9 cellular contexts compared by ENCODE assay signal in genomic region chr18:76658627-76659026, GRCh38.
DNase-seq lines count a peak whose midpoint lies in the region; ATAC-seq, FAIRE-seq and TF ChIP-seq lines count a peak whose summit lies in the region.
"Had no signal": no experiment of that assay in that cellular context is flagged by ENCODE, and none has a peak within 500 bp of the region (broad histone marks: within the 10 kb centered on the region; RNA-seq: fewer than 3 reads in every experiment).

No MANE protein-coding gene starts in this region.

- H3K36me3 ChIP-seq in SK-N-SH (replicated peaks in 1 of 2; ENCODE audit: control insufficient read depth in 1 of 2, insufficient read depth in 2 of 2, low read length in 1 of 2) (no peaks in the 10 kb centered on the region), astrocyte (ENCODE audit: insufficient read depth, low read length) (no peaks in the 10 kb centered on the region)

- ATAC-seq in SK-N-SH treated with all-trans-retinoic acid at 6 μM for 48 hours (no peak), HG03442 (IDR thresholded peaks at IDR 0.05; ENCODE audit: unreplicated experiment) (peak; percentile 56), HG03135 (IDR thresholded peaks at IDR 0.05; ENCODE audit: unreplicated experiment) (no peak)

- H3K9ac ChIP-seq in SK-N-SH (no peak overlapping the region), astrocyte (ENCODE audit: low read length) (no peak overlapping the region)

- CTCF ChIA-PET in SK-N-SH (lab: Yijun Ruan, JAX) = interaction anchor here (0.9 to 3.3 kb wide), 6 partner anchors 13 to 233 kb away, joined by 3 to 11 read pairs (median 4); no protein-coding TSS in a partner anchor

- H3K9me2 ChIP-seq in SK-N-SH = no peaks in the 10 kb centered on the region

- no peak overlapping the region for H3K4me3 Mint-ChIP-seq in astrocyte (ENCODE audit: unreplicated experiment)

- peaks cover 2% of the 10 kb centered on the region for H3K9me3 Mint-ChIP-seq in astrocyte (ENCODE audit: unreplicated experiment)

- TF ChIP-seq CTCF in SK-N-SH (IDR thresholded peaks at IDR 0.05) (peak; percentile 19; the same call in 1 of the 2 replicates), astrocyte (IDR thresholded peaks at IDR 0.05; ENCODE audit: insufficient read depth, low read depth, low read length) (peak; percentile 7)

- H3K9me3 ChIP-seq in SK-N-SH (no peaks in the 10 kb centered on the region), astrocyte (ENCODE audit: insufficient read depth, low read depth, low read length) (no peaks in the 10 kb centered on the region)

- no peaks in the 10 kb centered on the region for H3K79me2 ChIP-seq in SK-N-SH (ENCODE audit: insufficient read depth)
- no peaks in the 10 kb centered on the region for H3K79me2 ChIP-seq in astrocyte (ENCODE audit: insufficient read depth, low read length)

- no peak overlapping the region for H3K27ac Mint-ChIP-seq in astrocyte (ENCODE audit: unreplicated experiment)

- peaks cover 6% of the 10 kb centered on the region for H3K27me3 Mint-ChIP-seq in astrocyte (ENCODE audit: low read depth, unreplicated experiment)

- H2AFZ ChIP-seq in SK-N-SH (ENCODE audit: low read depth) (no peak overlapping the region), astrocyte (ENCODE audit: low read depth, low read length) (no peak overlapping the region)

- H3K27ac ChIP-seq in SK-N-SH (ENCODE audit: low read depth in 2 of 2, low read length in 1 of 2) (no peak overlapping the region), astrocyte (ENCODE audit: low read depth, low read length) (no peak overlapping the region)

- DNase-seq in SK-N-SH (peak; percentile 37), astrocyte (ENCODE audit: low read depth) (no peak), nucleus accumbens (lab: John Stamatoyannopoulos, UW) (no peak)
- DNase-seq in stimulated activated CD8-positive, alpha-beta memory T cell treated with anti-CD3 and anti-CD28 coated beads, Interleukin-15, amount 100 ng/mL, for 24 hours (ENCODE audit: low read depth) = peak; percentile 1
- no peak for DNase-seq in activated effector memory CD4-positive, alpha-beta T cell treated with anti-CD3 and anti-CD28 coated beads, Interleukin-2, amount 50 U/mL, for 16 hours

- no peak; the same call in 1 of the 2 replicates for TF ChIP-seq RAD21 in SK-N-SH (IDR thresholded peaks at IDR 0.05; ENCODE audit: low read length)

- H3K4me1 Mint-ChIP-seq in astrocyte (ENCODE audit: low read depth, unreplicated experiment) = peaks cover 11% of the 10 kb centered on the region

- H3K4me2 ChIP-seq in SK-N-SH = no peak overlapping the region
- no peak overlapping the region for H3K4me2 ChIP-seq in astrocyte (ENCODE audit: low read length)

- POLR2A ChIA-PET in SK-N-SH (lab: Yijun Ruan, JAX) = no interaction called here

- FAIRE-seq in astrocyte (lab: Jason Lieb, UNC) = no peak
- FAIRE-seq: G401.6 had no signal

- 50% methylated on average over 6 of the region's 7 CpGs for WGBS in SK-N-SH (ENCODE audit: low lambda C conversion rate)

- no peaks in the 10 kb centered on the region for H4K20me1 ChIP-seq in SK-N-SH (ENCODE audit: insufficient read depth)
- no peaks in the 10 kb centered on the region for H4K20me1 ChIP-seq in astrocyte (ENCODE audit: insufficient read depth, low read length)

- H3K4me1 ChIP-seq in SK-N-SH (ENCODE audit: control insufficient read depth in 1 of 2, insufficient read depth in 2 of 2, low read depth in 1 of 2, low read length in 1 of 2) (peaks cover 0 to 15% of the 10 kb centered on the region in 2 experiments; a peak in 2 of 4 replicates), astrocyte (ENCODE audit: insufficient read depth, low read length) (no peaks in the 10 kb centered on the region)

- no peak for TF ChIP-seq EP300 in SK-N-SH (IDR thresholded peaks at IDR 0.05; ENCODE audit: borderline replicate concordance in 1 of 2, low read depth in 1 of 2, low read length in 1 of 2)

- H3K36me3 Mint-ChIP-seq in astrocyte (ENCODE audit: low read depth, unreplicated experiment) = no peaks in the 10 kb centered on the region

- no peak overlapping the region for H3K4me3 ChIP-seq in SK-N-SH (ENCODE audit: low read depth in 2 of 2, low read length in 1 of 2)
- no peak overlapping the region for H3K4me3 ChIP-seq in astrocyte (ENCODE audit: insufficient read depth, low read depth, low read length)

- H3F3A ChIP-seq in SK-N-SH (replicated peaks; ENCODE audit: insufficient read depth) = no peaks in the 10 kb centered on the region

- no peaks in the 10 kb centered on the region for H3K27me3 ChIP-seq in SK-N-SH (ENCODE audit: insufficient read depth)
- peaks cover 7% of the 10 kb centered on the region for H3K27me3 ChIP-seq in astrocyte (ENCODE audit: insufficient read depth, low read length)

TF ChIP-seq in SK-N-SH, 30 proteins besides CTCF, POLR2A, EP300 and RAD21:
- TF ChIP-seq FOXJ3 (CRISPR knock-in tag; IDR thresholded peaks at IDR 0.05) = no peak
- no peak for TF ChIP-seq YY1 (IDR thresholded peaks at IDR 0.05; ENCODE audit: low read depth)

TF ChIP-seq in SK-N-SH treated with all-trans-retinoic acid at 6 μM for 48 hours, 23 proteins besides CTCF, POLR2A, EP300 and RAD21 (continues in another document):
- no peak for TF ChIP-seq ZFP30 (CRISPR knock-in tag; IDR thresholded peaks at IDR 0.05)
- TF ChIP-seq OSR1 (CRISPR knock-in tag; IDR thresholded peaks at IDR 0.05) = no peak
- no peak for TF ChIP-seq RARB (CRISPR knock-in tag; IDR thresholded peaks at IDR 0.05)
- TF ChIP-seq, protein P1, sequence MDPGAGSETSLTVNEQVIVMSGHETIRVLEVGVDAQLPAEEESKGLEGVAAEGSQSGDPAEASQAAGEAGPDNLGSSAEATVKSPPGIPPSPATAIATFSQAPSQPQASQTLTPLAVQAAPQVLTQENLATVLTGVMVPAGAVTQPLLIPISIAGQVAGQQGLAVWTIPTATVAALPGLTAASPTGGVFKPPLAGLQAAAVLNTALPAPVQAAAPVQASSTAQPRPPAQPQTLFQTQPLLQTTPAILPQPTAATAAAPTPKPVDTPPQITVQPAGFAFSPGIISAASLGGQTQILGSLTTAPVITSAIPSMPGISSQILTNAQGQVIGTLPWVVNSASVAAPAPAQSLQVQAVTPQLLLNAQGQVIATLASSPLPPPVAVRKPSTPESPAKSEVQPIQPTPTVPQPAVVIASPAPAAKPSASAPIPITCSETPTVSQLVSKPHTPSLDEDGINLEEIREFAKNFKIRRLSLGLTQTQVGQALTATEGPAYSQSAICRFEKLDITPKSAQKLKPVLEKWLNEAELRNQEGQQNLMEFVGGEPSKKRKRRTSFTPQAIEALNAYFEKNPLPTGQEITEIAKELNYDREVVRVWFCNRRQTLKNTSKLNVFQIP (CRISPR knock-in tag; IDR thresholded peaks at IDR 0.05; ENCODE audit: borderline replicate concordance, low read depth) = no peak
- no peak for TF ChIP-seq ZNF70 (CRISPR knock-in tag; IDR thresholded peaks at IDR 0.05)
- no peak for TF ChIP-seq ESRRG (CRISPR knock-in tag; IDR thresholded peaks at IDR 0.05)
- TF ChIP-seq CSDC2 (CRISPR knock-in tag; IDR thresholded peaks at IDR 0.05) = no peak
- no peak for TF ChIP-seq ZFP3 (CRISPR knock-in tag; IDR thresholded peaks at IDR 0.05)
- TF ChIP-seq GLIS3 (CRISPR knock-in tag; IDR thresholded peaks at IDR 0.05) = no peak
- no peak for TF ChIP-seq ZNF8 (CRISPR knock-in tag; IDR thresholded peaks at IDR 0.05)
- no peak for TF ChIP-seq PATZ1 (CRISPR knock-in tag; IDR thresholded peaks at IDR 0.05; ENCODE audit: borderline replicate concordance)
- no peak for TF ChIP-seq ZNF565 (CRISPR knock-in tag; conservative IDR thresholded peaks at IDR 0.05; ENCODE audit: low read depth)
- no peak for TF ChIP-seq ARNTL (CRISPR knock-in tag; IDR thresholded peaks at IDR 0.05; ENCODE audit: borderline replicate concordance, low read depth)
- no peak for TF ChIP-seq PPARA (CRISPR knock-in tag; IDR thresholded peaks at IDR 0.05; ENCODE audit: borderline replicate concordance)
- TF ChIP-seq, protein P2, sequence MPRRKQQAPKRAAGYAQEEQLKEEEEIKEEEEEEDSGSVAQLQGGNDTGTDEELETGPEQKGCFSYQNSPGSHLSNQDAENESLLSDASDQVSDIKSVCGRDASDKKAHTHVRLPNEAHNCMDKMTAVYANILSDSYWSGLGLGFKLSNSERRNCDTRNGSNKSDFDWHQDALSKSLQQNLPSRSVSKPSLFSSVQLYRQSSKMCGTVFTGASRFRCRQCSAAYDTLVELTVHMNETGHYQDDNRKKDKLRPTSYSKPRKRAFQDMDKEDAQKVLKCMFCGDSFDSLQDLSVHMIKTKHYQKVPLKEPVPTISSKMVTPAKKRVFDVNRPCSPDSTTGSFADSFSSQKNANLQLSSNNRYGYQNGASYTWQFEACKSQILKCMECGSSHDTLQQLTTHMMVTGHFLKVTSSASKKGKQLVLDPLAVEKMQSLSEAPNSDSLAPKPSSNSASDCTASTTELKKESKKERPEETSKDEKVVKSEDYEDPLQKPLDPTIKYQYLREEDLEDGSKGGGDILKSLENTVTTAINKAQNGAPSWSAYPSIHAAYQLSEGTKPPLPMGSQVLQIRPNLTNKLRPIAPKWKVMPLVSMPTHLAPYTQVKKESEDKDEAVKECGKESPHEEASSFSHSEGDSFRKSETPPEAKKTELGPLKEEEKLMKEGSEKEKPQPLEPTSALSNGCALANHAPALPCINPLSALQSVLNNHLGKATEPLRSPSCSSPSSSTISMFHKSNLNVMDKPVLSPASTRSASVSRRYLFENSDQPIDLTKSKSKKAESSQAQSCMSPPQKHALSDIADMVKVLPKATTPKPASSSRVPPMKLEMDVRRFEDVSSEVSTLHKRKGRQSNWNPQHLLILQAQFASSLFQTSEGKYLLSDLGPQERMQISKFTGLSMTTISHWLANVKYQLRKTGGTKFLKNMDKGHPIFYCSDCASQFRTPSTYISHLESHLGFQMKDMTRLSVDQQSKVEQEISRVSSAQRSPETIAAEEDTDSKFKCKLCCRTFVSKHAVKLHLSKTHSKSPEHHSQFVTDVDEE (CRISPR knock-in tag; IDR thresholded peaks at IDR 0.05) = no peak

Comparison
In these comparisons a context has a peak if more than half of its experiments do, and no peak if none do; other contexts are left out.
1. DNase-seq: peak in SK-N-SH (single experiment) and stimulated activated CD8-positive, alpha-beta memory T cell treated with anti-CD3 and anti-CD28 coated beads, Interleukin-15, amount 100 ng/mL, for 24 hours (single experiment); none in astrocyte (single experiment), nucleus accumbens (0 of 56) and activated effector memory CD4-positive, alpha-beta T cell treated with anti-CD3 and anti-CD28 coated beads, Interleukin-2, amount 50 U/mL, for 16 hours (single experiment).